In the genomic region with DNA sequence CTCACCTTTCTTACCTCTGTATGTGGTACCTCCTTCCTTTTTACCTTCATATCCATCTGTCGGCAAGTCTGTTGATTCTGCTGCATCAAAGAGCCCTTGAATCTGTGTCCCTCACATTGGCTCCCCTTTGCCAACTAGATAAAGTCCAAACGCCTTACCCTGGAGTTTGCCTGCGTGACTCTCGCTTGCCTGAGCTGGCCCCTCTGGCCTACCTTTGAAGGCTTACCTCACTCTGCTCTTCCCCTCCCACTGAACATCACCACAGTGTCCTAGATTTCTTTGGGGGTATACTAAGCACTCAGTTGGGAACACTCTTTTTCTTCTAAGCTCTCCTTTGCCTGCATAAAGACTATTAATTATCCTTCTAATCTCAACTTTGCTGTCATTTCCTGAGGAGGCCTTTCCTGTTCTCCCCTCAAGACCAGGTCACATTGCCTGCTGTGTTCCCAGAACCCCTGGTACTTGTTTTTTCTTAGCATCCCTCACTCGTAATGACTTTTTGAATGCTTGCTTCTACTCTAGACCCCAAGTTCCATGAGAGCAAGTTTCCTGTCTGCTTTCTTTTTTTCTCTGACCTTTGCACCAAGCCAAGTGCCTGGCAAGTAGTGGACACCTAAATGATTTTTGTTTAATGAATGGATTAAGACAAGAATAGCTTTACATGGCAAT, we compare ENCODE assay signal across 1 cellular context.
TF ChIP-seq lines count a peak whose summit lies in the region.

No MANE protein-coding gene starts in this region.

TF ChIP-seq in GM12878, 131 proteins besides CTCF, POLR2A, EP300 and RAD21 (continued from another document):
- TF ChIP-seq, protein P1, sequence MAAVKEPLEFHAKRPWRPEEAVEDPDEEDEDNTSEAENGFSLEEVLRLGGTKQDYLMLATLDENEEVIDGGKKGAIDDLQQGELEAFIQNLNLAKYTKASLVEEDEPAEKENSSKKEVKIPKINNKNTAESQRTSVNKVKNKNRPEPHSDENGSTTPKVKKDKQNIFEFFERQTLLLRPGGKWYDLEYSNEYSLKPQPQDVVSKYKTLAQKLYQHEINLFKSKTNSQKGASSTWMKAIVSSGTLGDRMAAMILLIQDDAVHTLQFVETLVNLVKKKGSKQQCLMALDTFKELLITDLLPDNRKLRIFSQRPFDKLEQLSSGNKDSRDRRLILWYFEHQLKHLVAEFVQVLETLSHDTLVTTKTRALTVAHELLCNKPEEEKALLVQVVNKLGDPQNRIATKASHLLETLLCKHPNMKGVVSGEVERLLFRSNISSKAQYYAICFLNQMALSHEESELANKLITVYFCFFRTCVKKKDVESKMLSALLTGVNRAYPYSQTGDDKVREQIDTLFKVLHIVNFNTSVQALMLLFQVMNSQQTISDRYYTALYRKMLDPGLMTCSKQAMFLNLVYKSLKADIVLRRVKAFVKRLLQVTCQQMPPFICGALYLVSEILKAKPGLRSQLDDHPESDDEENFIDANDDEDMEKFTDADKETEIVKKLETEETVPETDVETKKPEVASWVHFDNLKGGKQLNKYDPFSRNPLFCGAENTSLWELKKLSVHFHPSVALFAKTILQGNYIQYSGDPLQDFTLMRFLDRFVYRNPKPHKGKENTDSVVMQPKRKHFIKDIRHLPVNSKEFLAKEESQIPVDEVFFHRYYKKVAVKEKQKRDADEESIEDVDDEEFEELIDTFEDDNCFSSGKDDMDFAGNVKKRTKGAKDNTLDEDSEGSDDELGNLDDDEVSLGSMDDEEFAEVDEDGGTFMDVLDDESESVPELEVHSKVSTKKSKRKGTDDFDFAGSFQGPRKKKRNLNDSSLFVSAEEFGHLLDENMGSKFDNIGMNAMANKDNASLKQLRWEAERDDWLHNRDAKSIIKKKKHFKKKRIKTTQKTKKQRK (IDR thresholded peaks at IDR 0.05; ENCODE audit: low read depth, low read length): no peak
- TF ChIP-seq PAX8 (IDR thresholded peaks at IDR 0.05): no peak
- no peak for TF ChIP-seq NR2C1 (IDR thresholded peaks at IDR 0.05)
- no peak for TF ChIP-seq POLR2AphosphoS5 (IDR thresholded peaks at IDR 0.05; ENCODE audit: low read length)
- TF ChIP-seq HDAC6 (IDR thresholded peaks at IDR 0.05; ENCODE audit: unreplicated experiment): no peak
- TF ChIP-seq HDGF (IDR thresholded peaks at IDR 0.05): no peak
- TF ChIP-seq SMC3 (IDR thresholded peaks at IDR 0.05; ENCODE audit: borderline replicate concordance, low read length): no peak
- TF ChIP-seq, protein P2, sequence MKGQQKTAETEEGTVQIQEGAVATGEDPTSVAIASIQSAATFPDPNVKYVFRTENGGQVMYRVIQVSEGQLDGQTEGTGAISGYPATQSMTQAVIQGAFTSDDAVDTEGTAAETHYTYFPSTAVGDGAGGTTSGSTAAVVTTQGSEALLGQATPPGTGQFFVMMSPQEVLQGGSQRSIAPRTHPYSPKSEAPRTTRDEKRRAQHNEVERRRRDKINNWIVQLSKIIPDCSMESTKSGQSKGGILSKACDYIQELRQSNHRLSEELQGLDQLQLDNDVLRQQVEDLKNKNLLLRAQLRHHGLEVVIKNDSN (IDR thresholded peaks at IDR 0.05; ENCODE audit: borderline replicate concordance, extremely low read length, insufficient read depth, low read depth, low read length): no peak
- TF ChIP-seq MEF2B (IDR thresholded peaks at IDR 0.05; ENCODE audit: partially characterized antibody, poor library complexity, severe bottlenecking): no peak
- TF ChIP-seq, protein P3, sequence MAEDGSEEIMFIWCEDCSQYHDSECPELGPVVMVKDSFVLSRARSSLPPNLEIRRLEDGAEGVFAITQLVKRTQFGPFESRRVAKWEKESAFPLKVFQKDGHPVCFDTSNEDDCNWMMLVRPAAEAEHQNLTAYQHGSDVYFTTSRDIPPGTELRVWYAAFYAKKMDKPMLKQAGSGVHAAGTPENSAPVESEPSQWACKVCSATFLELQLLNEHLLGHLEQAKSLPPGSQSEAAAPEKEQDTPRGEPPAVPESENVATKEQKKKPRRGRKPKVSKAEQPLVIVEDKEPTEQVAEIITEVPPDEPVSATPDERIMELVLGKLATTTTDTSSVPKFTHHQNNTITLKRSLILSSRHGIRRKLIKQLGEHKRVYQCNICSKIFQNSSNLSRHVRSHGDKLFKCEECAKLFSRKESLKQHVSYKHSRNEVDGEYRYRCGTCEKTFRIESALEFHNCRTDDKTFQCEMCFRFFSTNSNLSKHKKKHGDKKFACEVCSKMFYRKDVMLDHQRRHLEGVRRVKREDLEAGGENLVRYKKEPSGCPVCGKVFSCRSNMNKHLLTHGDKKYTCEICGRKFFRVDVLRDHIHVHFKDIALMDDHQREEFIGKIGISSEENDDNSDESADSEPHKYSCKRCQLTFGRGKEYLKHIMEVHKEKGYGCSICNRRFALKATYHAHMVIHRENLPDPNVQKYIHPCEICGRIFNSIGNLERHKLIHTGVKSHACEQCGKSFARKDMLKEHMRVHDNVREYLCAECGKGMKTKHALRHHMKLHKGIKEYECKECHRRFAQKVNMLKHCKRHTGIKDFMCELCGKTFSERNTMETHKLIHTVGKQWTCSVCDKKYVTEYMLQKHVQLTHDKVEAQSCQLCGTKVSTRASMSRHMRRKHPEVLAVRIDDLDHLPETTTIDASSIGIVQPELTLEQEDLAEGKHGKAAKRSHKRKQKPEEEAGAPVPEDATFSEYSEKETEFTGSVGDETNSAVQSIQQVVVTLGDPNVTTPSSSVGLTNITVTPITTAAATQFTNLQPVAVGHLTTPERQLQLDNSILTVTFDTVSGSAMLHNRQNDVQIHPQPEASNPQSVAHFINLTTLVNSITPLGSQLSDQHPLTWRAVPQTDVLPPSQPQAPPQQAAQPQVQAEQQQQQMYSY (CRISPR knock-in tag; IDR thresholded peaks at IDR 0.05): no peak
- no peak for TF ChIP-seq CHD4 (IDR thresholded peaks at IDR 0.05)
